In genomic region chr3:149659173-149659468, GRCh38 we compare ENCODE assay signal across 1 cellular context.
TF ChIP-seq lines count a peak whose summit lies in the region.

No MANE protein-coding gene starts in this region.

TF ChIP-seq in HEK293, 187 proteins besides CTCF, POLR2A, EP300 and RAD21 (continued from another document):
- TF ChIP-seq, protein P1, sequence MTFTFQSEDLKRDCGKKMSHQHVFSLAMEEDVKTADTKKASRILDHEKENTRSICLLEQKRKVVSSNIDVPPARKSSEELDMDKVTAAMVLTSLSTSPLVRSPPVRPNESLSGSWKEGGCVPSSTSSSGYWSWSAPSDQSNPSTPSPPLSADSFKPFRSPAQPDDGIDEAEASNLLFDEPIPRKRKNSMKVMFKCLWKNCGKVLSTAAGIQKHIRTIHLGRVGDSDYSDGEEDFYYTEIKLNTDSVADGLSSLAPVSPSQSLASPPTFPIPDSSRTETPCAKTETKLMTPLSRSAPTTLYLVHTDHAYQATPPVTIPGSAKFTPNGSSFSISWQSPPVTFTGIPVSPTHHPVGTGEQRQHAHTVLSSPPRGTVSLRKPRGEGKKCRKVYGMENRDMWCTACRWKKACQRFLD (tag by site-specific recombination; IDR thresholded peaks at IDR 0.05), result no peak
- TF ChIP-seq ZNF501 (tag by site-specific recombination; IDR thresholded peaks at IDR 0.05) (no peak), TCF7L2 (IDR thresholded peaks at IDR 0.05; ENCODE audit: borderline replicate concordance, low read depth, low read length) (no peak), ZNF571 (tag by site-specific recombination; IDR thresholded peaks at IDR 0.05) (no peak)
- TF ChIP-seq, protein P2, sequence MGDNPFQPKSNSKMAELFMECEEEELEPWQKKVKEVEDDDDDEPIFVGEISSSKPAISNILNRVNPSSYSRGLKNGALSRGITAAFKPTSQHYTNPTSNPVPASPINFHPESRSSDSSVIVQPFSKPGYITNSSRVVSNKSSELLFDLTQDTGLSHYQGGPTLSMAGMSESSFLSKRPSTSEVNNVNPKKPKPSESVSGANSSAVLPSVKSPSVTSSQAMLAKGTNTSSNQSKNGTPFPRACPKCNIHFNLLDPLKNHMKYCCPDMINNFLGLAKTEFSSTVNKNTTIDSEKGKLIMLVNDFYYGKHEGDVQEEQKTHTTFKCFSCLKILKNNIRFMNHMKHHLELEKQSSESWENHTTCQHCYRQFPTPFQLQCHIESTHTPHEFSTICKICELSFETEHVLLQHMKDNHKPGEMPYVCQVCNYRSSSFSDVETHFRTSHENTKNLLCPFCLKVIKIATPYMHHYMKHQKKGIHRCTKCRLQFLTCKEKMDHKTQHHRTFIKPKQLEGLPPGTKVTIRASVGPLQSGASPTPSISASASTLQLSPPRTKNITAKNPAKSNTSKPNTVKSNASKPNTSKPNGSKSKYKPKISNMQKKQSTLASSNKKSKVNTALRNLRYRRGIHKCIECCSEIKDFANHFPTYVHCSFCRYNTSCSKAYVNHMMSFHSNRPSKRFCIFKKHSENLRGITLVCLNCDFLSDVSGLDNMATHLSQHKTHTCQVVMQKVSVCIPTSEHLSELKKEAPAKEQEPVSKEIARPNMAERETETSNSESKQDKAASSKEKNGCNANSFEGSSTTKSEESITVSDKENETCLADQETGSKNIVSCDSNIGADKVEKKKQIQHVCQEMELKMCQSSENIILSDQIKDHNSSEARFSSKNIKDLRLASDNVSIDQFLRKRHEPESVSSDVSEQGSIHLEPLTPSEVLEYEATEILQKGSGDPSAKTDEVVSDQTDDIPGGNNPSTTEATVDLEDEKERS (tag by site-specific recombination; IDR thresholded peaks at IDR 0.05), result no peak
